In the genomic region with DNA sequence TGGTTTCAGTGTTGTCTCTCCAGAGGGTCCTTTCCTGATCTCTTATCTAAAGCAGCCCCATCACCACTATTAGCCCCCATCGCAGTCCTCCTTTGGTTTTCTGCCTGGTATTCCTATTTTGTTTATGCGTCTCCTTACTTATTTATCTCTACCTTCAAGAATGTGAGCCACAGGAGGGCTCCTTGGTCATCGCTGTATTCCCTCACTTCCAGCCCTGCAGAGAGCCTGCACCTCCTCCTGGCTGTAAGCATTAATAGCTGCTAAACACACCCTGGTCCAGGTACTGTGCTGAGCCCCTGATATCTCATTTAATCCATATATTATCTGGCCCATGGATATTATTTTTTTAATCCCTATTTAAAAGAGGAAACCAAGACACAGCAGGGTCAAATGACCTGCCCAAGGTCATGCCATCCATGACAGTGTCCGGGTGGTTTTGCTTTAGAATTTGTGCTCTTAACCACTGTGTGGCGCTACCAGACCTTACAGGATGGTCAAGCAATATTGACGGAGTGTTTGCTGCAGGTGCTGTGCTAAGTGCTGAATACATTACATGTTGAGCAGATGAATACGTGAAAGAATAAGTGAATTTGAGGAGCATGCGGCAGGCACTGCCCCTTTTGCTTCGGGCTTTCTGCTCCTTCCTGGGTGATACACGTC, we compare ENCODE assay signal across 1 cellular context.
TF ChIP-seq lines count a peak whose summit lies in the region.

No MANE protein-coding gene starts in this region.

TF ChIP-seq in SK-N-SH treated with all-trans-retinoic acid at 6 μM for 48 hours, 23 proteins besides CTCF, POLR2A, EP300 and RAD21 (continued from another document):
- TF ChIP-seq, protein P1, sequence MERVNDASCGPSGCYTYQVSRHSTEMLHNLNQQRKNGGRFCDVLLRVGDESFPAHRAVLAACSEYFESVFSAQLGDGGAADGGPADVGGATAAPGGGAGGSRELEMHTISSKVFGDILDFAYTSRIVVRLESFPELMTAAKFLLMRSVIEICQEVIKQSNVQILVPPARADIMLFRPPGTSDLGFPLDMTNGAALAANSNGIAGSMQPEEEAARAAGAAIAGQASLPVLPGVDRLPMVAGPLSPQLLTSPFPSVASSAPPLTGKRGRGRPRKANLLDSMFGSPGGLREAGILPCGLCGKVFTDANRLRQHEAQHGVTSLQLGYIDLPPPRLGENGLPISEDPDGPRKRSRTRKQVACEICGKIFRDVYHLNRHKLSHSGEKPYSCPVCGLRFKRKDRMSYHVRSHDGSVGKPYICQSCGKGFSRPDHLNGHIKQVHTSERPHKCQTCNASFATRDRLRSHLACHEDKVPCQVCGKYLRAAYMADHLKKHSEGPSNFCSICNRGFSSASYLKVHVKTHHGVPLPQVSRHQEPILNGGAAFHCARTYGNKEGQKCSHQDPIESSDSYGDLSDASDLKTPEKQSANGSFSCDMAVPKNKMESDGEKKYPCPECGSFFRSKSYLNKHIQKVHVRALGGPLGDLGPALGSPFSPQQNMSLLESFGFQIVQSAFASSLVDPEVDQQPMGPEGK (CRISPR knock-in tag; IDR thresholded peaks at IDR 0.05; ENCODE audit: borderline replicate concordance): no peak
- no peak for TF ChIP-seq ISL1 (CRISPR knock-in tag; IDR thresholded peaks at IDR 0.05)
- TF ChIP-seq ARNTL (CRISPR knock-in tag; IDR thresholded peaks at IDR 0.05; ENCODE audit: borderline replicate concordance, low read depth): no peak
- no peak for TF ChIP-seq GLIS3 (CRISPR knock-in tag; IDR thresholded peaks at IDR 0.05)
- no peak for TF ChIP-seq PPARA (CRISPR knock-in tag; IDR thresholded peaks at IDR 0.05; ENCODE audit: borderline replicate concordance)
- no peak for TF ChIP-seq ESRRG (CRISPR knock-in tag; IDR thresholded peaks at IDR 0.05)
- TF ChIP-seq CSRNP3 (CRISPR knock-in tag; IDR thresholded peaks at IDR 0.05): no peak
- no peak for TF ChIP-seq SNAI2 (CRISPR knock-in tag; IDR thresholded peaks at IDR 0.05)
- no peak for TF ChIP-seq CSDC2 (CRISPR knock-in tag; IDR thresholded peaks at IDR 0.05)
- no peak for TF ChIP-seq ZFP3 (CRISPR knock-in tag; IDR thresholded peaks at IDR 0.05)
- TF ChIP-seq BACH2 (CRISPR knock-in tag; IDR thresholded peaks at IDR 0.05; ENCODE audit: borderline replicate concordance): no peak
